Comparison of ENCODE assay signal across 1 cellular context in the genomic region with DNA sequence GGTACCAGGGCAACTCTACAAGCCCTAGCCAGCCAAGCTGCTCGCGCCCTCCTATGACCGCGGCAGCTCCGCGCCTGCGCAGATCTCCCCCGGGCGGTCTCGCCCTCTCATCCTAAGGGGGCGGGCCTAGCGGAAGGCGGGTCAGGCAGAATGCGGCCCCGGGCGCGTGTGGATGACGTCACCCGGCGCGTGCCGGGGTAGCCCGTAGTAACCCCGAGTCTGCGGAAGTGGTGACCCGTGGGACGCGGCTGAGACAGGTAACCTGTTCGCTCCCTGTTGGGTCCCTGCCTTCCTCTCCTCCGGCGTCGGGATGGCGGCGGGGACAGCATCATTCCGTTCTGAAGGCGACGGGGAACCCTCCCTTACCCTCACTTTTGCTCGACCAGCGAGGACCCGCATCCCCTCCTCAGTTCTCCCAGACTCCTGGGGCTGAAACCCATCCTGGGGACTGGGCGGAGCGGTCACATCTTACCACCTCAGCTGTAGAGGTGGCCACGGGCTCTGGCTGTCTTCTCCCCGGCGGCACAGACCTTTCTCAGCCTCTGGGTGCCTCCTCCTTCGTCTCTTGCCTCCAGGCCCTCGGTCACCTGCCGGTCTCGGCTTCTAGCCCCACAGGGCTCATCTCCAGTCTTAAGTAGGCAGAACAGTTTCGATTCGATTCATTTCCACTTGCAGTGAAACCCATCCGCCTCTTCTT.
A peak's percentile ranks its signal among the peaks of the same experiment; 100 is the strongest.
TF ChIP-seq lines count a peak whose summit lies in the region.

Gene AOPEP, plus strand, starts transcription at position 205 of the 697 bp plus-strand sequence. CDS start 33,085 bp downstream, outside the sequence.

TF ChIP-seq in K562, 482 proteins besides CTCF, POLR2A, EP300 and RAD21 (continued from another document and continues in another):
- TF ChIP-seq, protein P1, sequence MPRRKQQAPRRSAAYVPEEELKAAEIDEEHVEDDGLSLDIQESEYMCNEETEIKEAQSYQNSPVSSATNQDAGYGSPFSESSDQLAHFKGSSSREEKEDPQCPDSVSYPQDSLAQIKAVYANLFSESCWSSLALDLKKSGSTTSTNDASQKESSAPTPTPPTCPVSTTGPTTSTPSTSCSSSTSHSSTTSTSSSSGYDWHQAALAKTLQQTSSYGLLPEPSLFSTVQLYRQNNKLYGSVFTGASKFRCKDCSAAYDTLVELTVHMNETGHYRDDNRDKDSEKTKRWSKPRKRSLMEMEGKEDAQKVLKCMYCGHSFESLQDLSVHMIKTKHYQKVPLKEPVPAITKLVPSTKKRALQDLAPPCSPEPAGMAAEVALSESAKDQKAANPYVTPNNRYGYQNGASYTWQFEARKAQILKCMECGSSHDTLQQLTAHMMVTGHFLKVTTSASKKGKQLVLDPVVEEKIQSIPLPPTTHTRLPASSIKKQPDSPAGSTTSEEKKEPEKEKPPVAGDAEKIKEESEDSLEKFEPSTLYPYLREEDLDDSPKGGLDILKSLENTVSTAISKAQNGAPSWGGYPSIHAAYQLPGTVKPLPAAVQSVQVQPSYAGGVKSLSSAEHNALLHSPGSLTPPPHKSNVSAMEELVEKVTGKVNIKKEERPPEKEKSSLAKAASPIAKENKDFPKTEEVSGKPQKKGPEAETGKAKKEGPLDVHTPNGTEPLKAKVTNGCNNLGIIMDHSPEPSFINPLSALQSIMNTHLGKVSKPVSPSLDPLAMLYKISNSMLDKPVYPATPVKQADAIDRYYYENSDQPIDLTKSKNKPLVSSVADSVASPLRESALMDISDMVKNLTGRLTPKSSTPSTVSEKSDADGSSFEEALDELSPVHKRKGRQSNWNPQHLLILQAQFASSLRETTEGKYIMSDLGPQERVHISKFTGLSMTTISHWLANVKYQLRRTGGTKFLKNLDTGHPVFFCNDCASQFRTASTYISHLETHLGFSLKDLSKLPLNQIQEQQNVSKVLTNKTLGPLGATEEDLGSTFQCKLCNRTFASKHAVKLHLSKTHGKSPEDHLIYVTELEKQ (CRISPR knock-in tag; IDR thresholded peaks at IDR 0.05): no peak
- no peak for TF ChIP-seq ZZZ3 (IDR thresholded peaks at IDR 0.05)
- TF ChIP-seq MTF1 (CRISPR knock-in tag; IDR thresholded peaks at IDR 0.05; ENCODE audit: borderline replicate concordance): no peak
- TF ChIP-seq ZNF408 (CRISPR knock-in tag; IDR thresholded peaks at IDR 0.05; ENCODE audit: low read depth): no peak
- no peak for TF ChIP-seq NFIX (CRISPR knock-in tag; IDR thresholded peaks at IDR 0.05; ENCODE audit: low read depth)
- TF ChIP-seq SIN3A (IDR thresholded peaks at IDR 0.05; ENCODE audit: borderline replicate concordance in 2 of 2, control insufficient read depth in 1 of 2, low read depth in 2 of 2, low read length in 2 of 2): peak; percentile 89 to 95; a peak in 3 of 4 replicates
- TF ChIP-seq NR2F6 (CRISPR knock-in tag; IDR thresholded peaks at IDR 0.05): no peak
- no peak for TF ChIP-seq SMARCC2 (IDR thresholded peaks at IDR 0.05; ENCODE audit: low read depth)
- TF ChIP-seq, protein P2, sequence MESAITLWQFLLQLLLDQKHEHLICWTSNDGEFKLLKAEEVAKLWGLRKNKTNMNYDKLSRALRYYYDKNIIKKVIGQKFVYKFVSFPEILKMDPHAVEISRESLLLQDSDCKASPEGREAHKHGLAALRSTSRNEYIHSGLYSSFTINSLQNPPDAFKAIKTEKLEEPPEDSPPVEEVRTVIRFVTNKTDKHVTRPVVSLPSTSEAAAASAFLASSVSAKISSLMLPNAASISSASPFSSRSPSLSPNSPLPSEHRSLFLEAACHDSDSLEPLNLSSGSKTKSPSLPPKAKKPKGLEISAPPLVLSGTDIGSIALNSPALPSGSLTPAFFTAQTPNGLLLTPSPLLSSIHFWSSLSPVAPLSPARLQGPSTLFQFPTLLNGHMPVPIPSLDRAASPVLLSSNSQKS (CRISPR knock-in tag; IDR thresholded peaks at IDR 0.05): no peak
- TF ChIP-seq, protein P3, sequence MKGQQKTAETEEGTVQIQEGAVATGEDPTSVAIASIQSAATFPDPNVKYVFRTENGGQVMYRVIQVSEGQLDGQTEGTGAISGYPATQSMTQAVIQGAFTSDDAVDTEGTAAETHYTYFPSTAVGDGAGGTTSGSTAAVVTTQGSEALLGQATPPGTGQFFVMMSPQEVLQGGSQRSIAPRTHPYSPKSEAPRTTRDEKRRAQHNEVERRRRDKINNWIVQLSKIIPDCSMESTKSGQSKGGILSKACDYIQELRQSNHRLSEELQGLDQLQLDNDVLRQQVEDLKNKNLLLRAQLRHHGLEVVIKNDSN (CRISPR knock-in tag; IDR thresholded peaks at IDR 0.05): peak; percentile 73
- TF ChIP-seq PYGO2 (tag; IDR thresholded peaks at IDR 0.05): no peak
- no peak for TF ChIP-seq OTX1 (CRISPR knock-in tag; IDR thresholded peaks at IDR 0.05)
- TF ChIP-seq SETDB1 (IDR thresholded peaks at IDR 0.05; ENCODE audit: low read length): peak; percentile 56
- TF ChIP-seq IFI16 (CRISPR knock-in tag; IDR thresholded peaks at IDR 0.05): no peak
- TF ChIP-seq, protein P4, sequence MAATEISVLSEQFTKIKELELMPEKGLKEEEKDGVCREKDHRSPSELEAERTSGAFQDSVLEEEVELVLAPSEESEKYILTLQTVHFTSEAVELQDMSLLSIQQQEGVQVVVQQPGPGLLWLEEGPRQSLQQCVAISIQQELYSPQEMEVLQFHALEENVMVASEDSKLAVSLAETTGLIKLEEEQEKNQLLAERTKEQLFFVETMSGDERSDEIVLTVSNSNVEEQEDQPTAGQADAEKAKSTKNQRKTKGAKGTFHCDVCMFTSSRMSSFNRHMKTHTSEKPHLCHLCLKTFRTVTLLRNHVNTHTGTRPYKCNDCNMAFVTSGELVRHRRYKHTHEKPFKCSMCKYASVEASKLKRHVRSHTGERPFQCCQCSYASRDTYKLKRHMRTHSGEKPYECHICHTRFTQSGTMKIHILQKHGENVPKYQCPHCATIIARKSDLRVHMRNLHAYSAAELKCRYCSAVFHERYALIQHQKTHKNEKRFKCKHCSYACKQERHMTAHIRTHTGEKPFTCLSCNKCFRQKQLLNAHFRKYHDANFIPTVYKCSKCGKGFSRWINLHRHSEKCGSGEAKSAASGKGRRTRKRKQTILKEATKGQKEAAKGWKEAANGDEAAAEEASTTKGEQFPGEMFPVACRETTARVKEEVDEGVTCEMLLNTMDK (IDR thresholded peaks at IDR 0.05; ENCODE audit: borderline replicate concordance, insufficient read depth, low read depth, low read length, poor library complexity, severe bottlenecking): no peak
- TF ChIP-seq ZNF780A (CRISPR knock-in tag; IDR thresholded peaks at IDR 0.05): no peak
- TF ChIP-seq ZNF121 (CRISPR knock-in tag; conservative IDR thresholded peaks at IDR 0.05): no peak
- no peak for TF ChIP-seq NR3C1 (CRISPR knock-in tag; IDR thresholded peaks at IDR 0.05)
- TF ChIP-seq, protein P5, sequence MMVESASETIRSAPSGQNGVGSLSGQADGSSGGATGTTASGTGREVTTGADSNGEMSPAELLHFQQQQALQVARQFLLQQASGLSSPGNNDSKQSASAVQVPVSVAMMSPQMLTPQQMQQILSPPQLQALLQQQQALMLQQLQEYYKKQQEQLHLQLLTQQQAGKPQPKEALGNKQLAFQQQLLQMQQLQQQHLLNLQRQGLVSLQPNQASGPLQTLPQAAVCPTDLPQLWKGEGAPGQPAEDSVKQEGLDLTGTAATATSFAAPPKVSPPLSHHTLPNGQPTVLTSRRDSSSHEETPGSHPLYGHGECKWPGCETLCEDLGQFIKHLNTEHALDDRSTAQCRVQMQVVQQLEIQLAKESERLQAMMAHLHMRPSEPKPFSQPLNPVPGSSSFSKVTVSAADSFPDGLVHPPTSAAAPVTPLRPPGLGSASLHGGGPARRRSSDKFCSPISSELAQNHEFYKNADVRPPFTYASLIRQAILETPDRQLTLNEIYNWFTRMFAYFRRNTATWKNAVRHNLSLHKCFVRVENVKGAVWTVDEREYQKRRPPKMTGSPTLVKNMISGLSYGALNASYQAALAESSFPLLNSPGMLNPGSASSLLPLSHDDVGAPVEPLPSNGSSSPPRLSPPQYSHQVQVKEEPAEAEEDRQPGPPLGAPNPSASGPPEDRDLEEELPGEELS (CRISPR knock-in tag; IDR thresholded peaks at IDR 0.05; ENCODE audit: borderline replicate concordance): no peak
- TF ChIP-seq ZNF764 (CRISPR knock-in tag; IDR thresholded peaks at IDR 0.05; ENCODE audit: low read depth): no peak
- no peak for TF ChIP-seq XRCC4 (IDR thresholded peaks at IDR 0.05; ENCODE audit: extremely low read depth, insufficient read depth, insufficient read length)
- no peak for TF ChIP-seq FIP1L1 (IDR thresholded peaks at IDR 0.05; ENCODE audit: low read depth, low read length, poor library complexity, severe bottlenecking)
- TF ChIP-seq CTBP1 (IDR thresholded peaks at IDR 0.05; ENCODE audit: borderline replicate concordance): peak; percentile 92
- no peak; a peak in 1 of 4 replicates for TF ChIP-seq SIX5 (IDR thresholded peaks at IDR 0.05; ENCODE audit: borderline replicate concordance in 1 of 2, insufficient read depth in 1 of 2, low read depth in 1 of 2, low read length in 2 of 2)
- TF ChIP-seq MXI1 (IDR thresholded peaks at IDR 0.05; ENCODE audit: low read depth, low read length): peak; percentile 83
- TF ChIP-seq COPS2 (conservative IDR thresholded peaks at IDR 0.05): no peak
- no peak for TF ChIP-seq MEF2A (IDR thresholded peaks at IDR 0.05; ENCODE audit: control insufficient read depth, low read depth, low read length)
- peak; percentile 95 for TF ChIP-seq NR1H2 (CRISPR knock-in tag; IDR thresholded peaks at IDR 0.05)
- TF ChIP-seq LARP7 (IDR thresholded peaks at IDR 0.05): no peak
- TF ChIP-seq ZNF324 (CRISPR knock-in tag; IDR thresholded peaks at IDR 0.05): no peak
- no peak for TF ChIP-seq TRIM28 (IDR thresholded peaks at IDR 0.05)
- TF ChIP-seq, protein P6, sequence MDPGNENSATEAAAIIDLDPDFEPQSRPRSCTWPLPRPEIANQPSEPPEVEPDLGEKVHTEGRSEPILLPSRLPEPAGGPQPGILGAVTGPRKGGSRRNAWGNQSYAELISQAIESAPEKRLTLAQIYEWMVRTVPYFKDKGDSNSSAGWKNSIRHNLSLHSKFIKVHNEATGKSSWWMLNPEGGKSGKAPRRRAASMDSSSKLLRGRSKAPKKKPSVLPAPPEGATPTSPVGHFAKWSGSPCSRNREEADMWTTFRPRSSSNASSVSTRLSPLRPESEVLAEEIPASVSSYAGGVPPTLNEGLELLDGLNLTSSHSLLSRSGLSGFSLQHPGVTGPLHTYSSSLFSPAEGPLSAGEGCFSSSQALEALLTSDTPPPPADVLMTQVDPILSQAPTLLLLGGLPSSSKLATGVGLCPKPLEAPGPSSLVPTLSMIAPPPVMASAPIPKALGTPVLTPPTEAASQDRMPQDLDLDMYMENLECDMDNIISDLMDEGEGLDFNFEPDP (CRISPR knock-in tag; IDR thresholded peaks at IDR 0.05): no peak
- TF ChIP-seq ZNF217 (CRISPR knock-in tag; IDR thresholded peaks at IDR 0.05): no peak
- TF ChIP-seq POLR2H (tag; IDR thresholded peaks at IDR 0.05; ENCODE audit: low read depth): peak; percentile 42
- TF ChIP-seq KDM1A (IDR thresholded peaks at IDR 0.05): no peak
- TF ChIP-seq ETV5 (CRISPR knock-in tag; IDR thresholded peaks at IDR 0.05; ENCODE audit: low read depth): no peak
- TF ChIP-seq ETS1 (conservative IDR thresholded peaks at IDR 0.05; ENCODE audit: control insufficient read depth, low read depth, low read length): peak; percentile 75; the same call in 1 of the 2 replicates
- TF ChIP-seq, protein P7, sequence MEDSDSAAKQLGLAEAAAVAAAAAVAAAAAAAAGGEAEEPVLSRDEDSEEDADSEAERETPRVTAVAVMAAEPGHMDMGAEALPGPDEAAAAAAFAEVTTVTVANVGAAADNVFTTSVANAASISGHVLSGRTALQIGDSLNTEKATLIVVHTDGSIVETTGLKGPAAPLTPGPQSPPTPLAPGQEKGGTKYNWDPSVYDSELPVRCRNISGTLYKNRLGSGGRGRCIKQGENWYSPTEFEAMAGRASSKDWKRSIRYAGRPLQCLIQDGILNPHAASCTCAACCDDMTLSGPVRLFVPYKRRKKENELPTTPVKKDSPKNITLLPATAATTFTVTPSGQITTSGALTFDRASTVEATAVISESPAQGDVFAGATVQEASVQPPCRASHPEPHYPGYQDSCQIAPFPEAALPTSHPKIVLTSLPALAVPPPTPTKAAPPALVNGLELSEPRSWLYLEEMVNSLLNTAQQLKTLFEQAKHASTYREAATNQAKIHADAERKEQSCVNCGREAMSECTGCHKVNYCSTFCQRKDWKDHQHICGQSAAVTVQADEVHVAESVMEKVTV (CRISPR knock-in tag; IDR thresholded peaks at IDR 0.05): no peak
- no peak for TF ChIP-seq IRF2 (CRISPR knock-in tag; IDR thresholded peaks at IDR 0.05)
- TF ChIP-seq ZNF165 (CRISPR knock-in tag; IDR thresholded peaks at IDR 0.05; ENCODE audit: borderline replicate concordance): no peak
- no peak for TF ChIP-seq ZNF717 (CRISPR knock-in tag; IDR thresholded peaks at IDR 0.05)
- no peak for TF ChIP-seq NFYB (IDR thresholded peaks at IDR 0.05; ENCODE audit: extremely low read depth, insufficient read length)
- peak; percentile 95 for TF ChIP-seq NBN (IDR thresholded peaks at IDR 0.05; ENCODE audit: low read depth)
- no peak for TF ChIP-seq SRSF3 (IDR thresholded peaks at IDR 0.05; ENCODE audit: insufficient read depth, low read length)
- no peak for TF ChIP-seq POLR3G (IDR thresholded peaks at IDR 0.05; ENCODE audit: extremely low read depth, insufficient read length, insufficient replicate concordance)
- TF ChIP-seq ETS2 (tag; IDR thresholded peaks at IDR 0.05; ENCODE audit: borderline replicate concordance, poor library complexity, severe bottlenecking): no peak
- no peak for TF ChIP-seq SMAD2 (IDR thresholded peaks at IDR 0.05; ENCODE audit: low read depth, low read length)
- no peak for TF ChIP-seq RNF219 (CRISPR knock-in tag; IDR thresholded peaks at IDR 0.05)
